22 cellular contexts compared by ENCODE assay signal in genomic region chr4:81360722-81361121, GRCh38.
"Had no signal": no experiment of that assay in that cellular context is flagged by ENCODE, and none has a peak within 500 bp of the region (broad histone marks: within the 10 kb centered on the region; RNA-seq: fewer than 3 reads in every experiment).

No MANE protein-coding gene starts in this region.

- H3K27me3 ChIP-seq: hepatocyte, left lung, right lobe of liver, upper lobe of left lung had no signal

- DNase-seq: activated CD4-positive, alpha-beta T cell treated with anti-CD3 and anti-CD28 coated beads, Interleukin-2, amount 50 U/mL, for 1 hour; activated CD8-positive, alpha-beta memory T cell treated with anti-CD3 and anti-CD28 coated beads, Interleukin-2, amount 50 U/mL, for 48 hours; cerebellar nuclear complex; esophagus squamous epithelium; foreskin fibroblast; glutamatergic neuron; kidney glomerular epithelial cell; left lung; naive thymus-derived CD4-positive, alpha-beta T cell; occipital lobe; posterior cingulate gyrus; right lobe of liver; SK-N-SH; stimulated activated naive B cell treated with anti-CD40 and anti-IgM and Interleukin-4, amounts not matched to agents 10 μg/mL and 1 μg/mL and 100 μg/mL, for 72 hours; upper lobe of left lung had no signal

- H3K4me1 ChIP-seq: esophagus squamous epithelium, left lung, upper lobe of left lung had no signal

- H3K27ac Mint-ChIP-seq: activated naive CD4-positive, alpha-beta T cell treated with anti-CD3 and anti-CD28 coated beads, Interleukin-2, amount 50 U/mL, for 72 hours; activated T-helper 1 cell treated with anti-CD3 and anti-CD28 coated beads, Interleukin-12 subunit alpha, Interleukin-12 subunit beta, Interleukin-2, Interleukin-4 antibody, amounts not matched to agents 30 ng/mL and 10 ng/mL and 1 ng/mL, durations not matched to agents 14 hours and 24 hours and 36 hours; naive thymus-derived CD4-positive, alpha-beta T cell; stimulated activated naive B cell treated with anti-CD40 and anti-IgM and Interleukin-4, amounts not matched to agents 10 μg/mL and 1 μg/mL and 100 μg/mL, for 72 hours had no signal

- H3K4me1 Mint-ChIP-seq: neural crest cell; stimulated activated naive B cell treated with anti-CD40 and anti-IgM and Interleukin-4, amounts not matched to agents 10 μg/mL and 1 μg/mL and 100 μg/mL, for 72 hours had no signal

- H3K79me2 ChIP-seq: hepatocyte had no signal

- ATAC-seq: left lung; naive thymus-derived CD4-positive, alpha-beta T cell; right lobe of liver; stimulated activated naive B cell treated with anti-CD40 and anti-IgM and Interleukin-4, amounts not matched to agents 10 μg/mL and 1 μg/mL and 100 μg/mL, for 72 hours had no signal

- H3K4me2 ChIP-seq: hepatocyte, SK-N-SH had no signal

- H2AFZ ChIP-seq: hepatocyte had no signal

- H3K4me3 ChIP-seq: coronary artery, esophagus squamous epithelium, hepatocyte, left lung, lung, right lobe of liver, skin epidermis, upper lobe of left lung had no signal

- H3K9me3 ChIP-seq: esophagus squamous epithelium, left lung, right lobe of liver, SK-N-SH, upper lobe of left lung had no signal

- H3K36me3 Mint-ChIP-seq: activated naive CD4-positive, alpha-beta T cell treated with anti-CD3 and anti-CD28 coated beads, Interleukin-2, amount 50 U/mL, for 72 hours; naive thymus-derived CD4-positive, alpha-beta T cell; stimulated activated naive B cell treated with anti-CD40 and anti-IgM and Interleukin-4, amounts not matched to agents 10 μg/mL and 1 μg/mL and 100 μg/mL, for 72 hours had no signal

- H3K4me3 Mint-ChIP-seq: activated T-helper 1 cell treated with anti-CD3 and anti-CD28 coated beads, Interleukin-12 subunit alpha, Interleukin-12 subunit beta, Interleukin-2, Interleukin-4 antibody, amounts not matched to agents 30 ng/mL and 10 ng/mL and 1 ng/mL, durations not matched to agents 14 hours and 24 hours and 36 hours; naive thymus-derived CD4-positive, alpha-beta T cell; neural crest cell; stimulated activated naive B cell treated with anti-CD40 and anti-IgM and Interleukin-4, amounts not matched to agents 10 μg/mL and 1 μg/mL and 100 μg/mL, for 72 hours had no signal

- H3K9me3 Mint-ChIP-seq: activated naive CD4-positive, alpha-beta T cell treated with anti-CD3 and anti-CD28 coated beads, Interleukin-2, amount 50 U/mL, for 72 hours; activated T-helper 1 cell treated with anti-CD3 and anti-CD28 coated beads, Interleukin-12 subunit alpha, Interleukin-12 subunit beta, Interleukin-2, Interleukin-4 antibody, amounts not matched to agents 30 ng/mL and 10 ng/mL and 1 ng/mL, durations not matched to agents 14 hours and 24 hours and 36 hours; naive thymus-derived CD4-positive, alpha-beta T cell; neural crest cell; stimulated activated naive B cell treated with anti-CD40 and anti-IgM and Interleukin-4, amounts not matched to agents 10 μg/mL and 1 μg/mL and 100 μg/mL, for 72 hours had no signal

- H3K36me3 ChIP-seq: esophagus squamous epithelium, left lung, right lobe of liver, upper lobe of left lung had no signal

- H3K9ac ChIP-seq: SK-N-SH had no signal

- H3K27ac ChIP-seq: coronary artery, esophagus squamous epithelium, hepatocyte, left lung, right lobe of liver, skin epidermis, upper lobe of left lung had no signal
